Comparison of ENCODE assay signal across 11 cellular contexts in the genomic region with DNA sequence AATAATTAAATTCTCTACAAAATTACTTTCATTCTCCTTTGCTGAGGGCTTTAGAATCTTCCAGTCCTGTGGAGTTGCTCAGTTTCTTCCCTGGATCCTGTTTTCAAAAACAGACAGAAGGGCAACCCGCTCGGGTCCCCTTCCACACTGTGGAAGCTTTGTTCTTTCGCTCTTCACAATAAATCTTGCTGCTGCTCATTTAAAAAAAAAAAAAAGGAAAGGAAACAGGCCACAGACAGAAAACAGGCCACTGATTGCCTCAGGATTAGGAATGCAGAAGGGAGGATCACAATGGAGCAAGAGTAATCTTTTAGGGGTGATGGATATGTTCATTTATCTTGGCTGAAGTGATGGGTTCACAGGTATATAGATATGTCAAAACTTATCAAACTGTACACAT. TPM values are rescaled to one million over a fixed set of nuclear protein-coding genes. Genes with fewer than 3 reads are reported as not detected.
A peak's percentile ranks its signal among the peaks of the same experiment; 100 is the strongest.
DNase-seq lines count a peak whose midpoint lies in the region; TF ChIP-seq lines count a peak whose summit lies in the region.
"Had no signal": no experiment of that assay in that cellular context is flagged by ENCODE, and none has a peak within 500 bp of the region (broad histone marks: within the 10 kb centered on the region; RNA-seq: fewer than 3 reads in every experiment).

No MANE protein-coding gene starts in this region.

- H3K9me3 ChIP-seq in hepatocyte (ENCODE audit: low read depth) (no peaks in the 10 kb centered on the region), sigmoid colon (no peaks in the 10 kb centered on the region)

- 49% methylated on average over 3 of the region's 3 CpGs for WGBS in hepatocyte (ENCODE audit: low lambda C conversion rate, missing lambda C conversion rate)
- WGBS in sigmoid colon, 2 donors = 43 to 55% methylated on average over 3 of the region's 3 CpGs

- peak in 3 of 4 donors; percentile 11 to 91 (median 57) for TF ChIP-seq EP300 in sigmoid colon (IDR thresholded peaks at IDR 0.05)

- H3K4me3 ChIP-seq in hepatocyte (no peak overlapping the region), sigmoid colon (peak overlapping the region in 2 of 4 donors; percentile 6 to 65)

- peak overlapping the region; percentile 84 for H3K4me2 ChIP-seq in hepatocyte

- TF ChIP-seq POLR2A in sigmoid colon (IDR thresholded peaks at IDR 0.05) = no peak

- H3K4me1 ChIP-seq in hepatocyte (ENCODE audit: insufficient read depth) (peaks cover 38% of the 10 kb centered on the region), sigmoid colon (peaks cover 0 to 40% (median 35%) of the 10 kb centered on the region in 4 donors)

- H3K27me3 ChIP-seq in hepatocyte (no peaks in the 10 kb centered on the region), sigmoid colon (no peaks in the 10 kb centered on the region)

- DNase-seq in ELF-1 (ENCODE audit: low read depth, low spot score) (peak; percentile 65), amniotic epithelial cell (ENCODE audit: low read depth) (peak; percentile 94), hepatocyte (ENCODE audit: low spot score) (no peak), sigmoid colon (peak; percentile 78), NCI-H1105 treated with DMSO at 0.1 percent for 48 hours (lab: John Stamatoyannopoulos, UW) (no peak), ACHN (no peak)
- DNase-seq in activated CD4-positive, alpha-beta T cell treated with anti-CD3 and anti-CD28 coated beads, Interleukin-2, amount 50 U/mL, for 48 hours = no peak
- no peak for DNase-seq in stimulated activated naive CD4-positive, alpha-beta T cell (lab: John Stamatoyannopoulos, UW)
- DNase-seq: activated CD4-positive, alpha-beta T cell treated with anti-CD3 and anti-CD28 coated beads for 4 hours; NCI-H1694 had no signal

- no peaks in the 10 kb centered on the region for H3K36me3 ChIP-seq in hepatocyte (replicated peaks; ENCODE audit: insufficient read depth, low read depth)
- no peaks in the 10 kb centered on the region for H3K36me3 ChIP-seq in sigmoid colon

- H4K20me1 ChIP-seq in hepatocyte (ENCODE audit: insufficient read depth, poor library complexity, severe bottlenecking) = no peaks in the 10 kb centered on the region

- intact Hi-C loops in sigmoid colon (cut with DNase I) = loop anchor here (1.0 to 5.0 kb wide), 4 partner anchors 63 to 250 kb away; a partner anchor contains a TSS

- TF ChIP-seq CTCF in hepatocyte (IDR thresholded peaks at IDR 0.05; ENCODE audit: poor library complexity) (no peak), sigmoid colon (IDR thresholded peaks at IDR 0.05) (no peak)

- peaks cover 29% of the 10 kb centered on the region for H3K79me2 ChIP-seq in hepatocyte

- in situ Hi-C loops in ACHN (cut with HindIII; ENCODE audit: low pct_ligation_motif_present, low pct_unique_long_range_greater_than_20kb, low sequenced_read_pairs) = no loop called here

- no peaks in the 10 kb centered on the region for H3K9me2 ChIP-seq in hepatocyte (replicated peaks; ENCODE audit: insufficient read depth)

- peak overlapping the region; percentile 24 for H2AFZ ChIP-seq in hepatocyte

- H3K27ac ChIP-seq in hepatocyte (peak overlapping the region; percentile 94), sigmoid colon (peak overlapping the region; percentile 87 to 93 (median 90))

RNA-seq across cellular contexts. Expression of a gene that starts 29.5 kb away (rescaled TPM):
- total RNA-seq in hepatocyte = not detected in 2 replicates
- not detected in 2 replicates for polyA plus RNA-seq in hepatocyte
- total RNA-seq in sigmoid colon = not detected
- polyA plus RNA-seq in sigmoid colon = not detected
- total RNA-seq: epithelial cell of proximal tubule had no signal

Comparison
In these comparisons a context has a peak if more than half of its experiments do, and no peak if none do; other contexts are left out.
1. DNase-seq: peak in ELF-1 (single experiment), amniotic epithelial cell (single experiment) and sigmoid colon (single experiment); none in hepatocyte (single experiment), NCI-H1105 treated with DMSO at 0.1 percent for 48 hours (single experiment), activated CD4-positive, alpha-beta T cell treated with anti-CD3 and anti-CD28 coated beads, Interleukin-2, amount 50 U/mL, for 48 hours (0 of 2), ACHN (single experiment) and stimulated activated naive CD4-positive, alpha-beta T cell (0 of 6).